In genomic region chr12:6638305-6638704, GRCh38 we compare ENCODE assay signal across 1 cellular context.
TF ChIP-seq lines count a peak whose summit lies in the region.

No MANE protein-coding gene starts in this region.

TF ChIP-seq in WTC11, 78 proteins besides CTCF, POLR2A, EP300 and RAD21 (continued from another document):
- TF ChIP-seq E2F4 (CRISPR knock-in tag; IDR thresholded peaks at IDR 0.05; ENCODE audit: borderline replicate concordance, low read depth): no peak
- TF ChIP-seq IRF2 (CRISPR knock-in tag; IDR thresholded peaks at IDR 0.05; ENCODE audit: borderline replicate concordance, low read depth): no peak
- no peak for TF ChIP-seq IRF1 (CRISPR knock-in tag; IDR thresholded peaks at IDR 0.05)
- TF ChIP-seq ZNF263 (CRISPR knock-in tag; IDR thresholded peaks at IDR 0.05; ENCODE audit: low read depth): no peak
- no peak for TF ChIP-seq FOXK1 (CRISPR knock-in tag; IDR thresholded peaks at IDR 0.05)
- no peak for TF ChIP-seq HMGXB4 (CRISPR knock-in tag; IDR thresholded peaks at IDR 0.05)
- no peak for TF ChIP-seq ZNF121 (CRISPR knock-in tag; IDR thresholded peaks at IDR 0.05)
- TF ChIP-seq ZNF532 (CRISPR knock-in tag; IDR thresholded peaks at IDR 0.05; ENCODE audit: borderline replicate concordance): no peak
